ENCODE assay signal across 10 cellular contexts in the genomic region with DNA sequence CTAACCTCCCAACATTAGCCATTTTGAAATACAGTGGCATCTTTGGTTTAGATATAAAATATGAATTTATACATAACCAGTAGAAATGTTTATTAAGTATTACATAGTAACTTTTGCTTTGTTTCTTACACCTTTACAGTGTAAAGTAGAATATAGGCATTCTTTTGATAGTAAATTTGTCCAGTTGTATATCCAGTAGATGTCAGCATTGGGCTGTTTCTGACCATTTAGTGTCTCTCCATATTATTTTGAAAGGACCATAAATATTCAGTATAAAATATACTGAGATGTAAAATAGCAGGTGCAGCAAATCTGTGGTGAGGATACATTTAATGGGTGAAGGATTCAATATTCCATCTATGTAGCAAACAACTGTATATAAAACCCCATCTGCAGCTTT.
DNase-seq lines count a peak whose midpoint lies in the region; ATAC-seq and TF ChIP-seq lines count a peak whose summit lies in the region.
"Had no signal": no experiment of that assay in that cellular context is flagged by ENCODE, and none has a peak within 500 bp of the region (broad histone marks: within the 10 kb centered on the region; RNA-seq: fewer than 3 reads in every experiment).

No MANE protein-coding gene starts in this region.

- no peak for ATAC-seq in foreskin keratinocyte
- no peak for ATAC-seq in HG02885 (IDR thresholded peaks at IDR 0.05; ENCODE audit: poor library complexity, unreplicated experiment)
- ATAC-seq in GM21528 (IDR thresholded peaks at IDR 0.05; ENCODE audit: low FRiP score, unreplicated experiment): no peak
- no peak for ATAC-seq in GM19324 (IDR thresholded peaks at IDR 0.05; ENCODE audit: low FRiP score, unreplicated experiment)

- H3K27ac ChIP-seq in cardiac muscle cell: no peak overlapping the region
- H3K27ac ChIP-seq in right atrium auricular region: no peak overlapping the region
- no peak overlapping the region for H3K27ac ChIP-seq in PC-9
- H3K27ac ChIP-seq in foreskin keratinocyte: no peak overlapping the region
- H3K27ac ChIP-seq: HL-60, parathyroid adenoma had no signal

- H3K27me3 Mint-ChIP-seq in type B pancreatic cell: peaks cover 4% of the 10 kb centered on the region

- no peaks in the 10 kb centered on the region for H3K9me3 Mint-ChIP-seq in type B pancreatic cell

- CTCF ChIA-PET in PC-9 (lab: Charles Lee): no interaction called here

- no peaks in the 10 kb centered on the region for H3K27me3 ChIP-seq in cardiac muscle cell
- no peaks in the 10 kb centered on the region for H3K27me3 ChIP-seq in right atrium auricular region
- H3K27me3 ChIP-seq in PC-9 (ENCODE audit: insufficient read depth, low read depth): no peaks in the 10 kb centered on the region
- no peaks in the 10 kb centered on the region for H3K27me3 ChIP-seq in foreskin keratinocyte

- H3K4me2 ChIP-seq in PC-9: no peak overlapping the region

- H3K4me1 Mint-ChIP-seq in type B pancreatic cell (ENCODE audit: unreplicated experiment): no peaks in the 10 kb centered on the region

- no peaks in the 10 kb centered on the region for H3K36me3 ChIP-seq in cardiac muscle cell
- no peaks in the 10 kb centered on the region for H3K36me3 ChIP-seq in right atrium auricular region
- H3K36me3 ChIP-seq in PC-9 (ENCODE audit: low read depth): no peaks in the 10 kb centered on the region

- DNase-seq in cardiac muscle cell (ENCODE audit: low read depth in 1 of 2, low spot score in 1 of 2) (peak in 1 of 2 donors; percentile 54), right atrium auricular region (ENCODE audit: low spot score) (no peak), PC-9 (no peak), foreskin keratinocyte (peak in 1 of 2 donors; percentile 6), type B pancreatic cell (ENCODE audit: extremely low spot score, unreplicated experiment) (no peak)

- peak; percentile 40 for TF ChIP-seq CTCF in cardiac muscle cell (IDR thresholded peaks at IDR 0.05; ENCODE audit: low read depth, low read length)
- TF ChIP-seq CTCF in right atrium auricular region (IDR thresholded peaks at IDR 0.05): peak in 1 of 2 donors; percentile 56
- TF ChIP-seq CTCF in PC-9 (conservative IDR thresholded peaks at IDR 0.05): peak; percentile 61
- peak; percentile 24 for TF ChIP-seq CTCF in foreskin keratinocyte (conservative IDR thresholded peaks at IDR 0.05)
- peak; percentile 73 for TF ChIP-seq CTCF in type B pancreatic cell (conservative IDR thresholded peaks at IDR 0.05)

- H2AFZ ChIP-seq in PC-9: no peak overlapping the region
- H2AFZ ChIP-seq: parathyroid adenoma had no signal

- no TSS peak for BruUV-seq in PC-9 (replicated peaks; lab: Mats Ljungman, UMichigan)

- no peak overlapping the region for H3K4me3 ChIP-seq in cardiac muscle cell
- no peak overlapping the region for H3K4me3 ChIP-seq in right atrium auricular region
- H3K4me3 ChIP-seq in PC-9: no peak overlapping the region

- POLR2A ChIA-PET in PC-9 (lab: Charles Lee; ENCODE audit: unreplicated experiment): no interaction called here

- H3K79me2 ChIP-seq in PC-9 (ENCODE audit: low read depth): no peaks in the 10 kb centered on the region
- H3K79me2 ChIP-seq: parathyroid adenoma had no signal

- no peaks in the 10 kb centered on the region for H4K20me1 ChIP-seq in PC-9 (ENCODE audit: insufficient read depth)

- no peak overlapping the region for H3K27ac Mint-ChIP-seq in type B pancreatic cell

- intact Hi-C loops in PC-9 (cut with micrococcal nuclease; ENCODE audit: unreplicated experiment): loop anchor here (2.0 kb wide), 1 partner anchor 324 kb away; no protein-coding TSS in a partner anchor

- H3K4me1 ChIP-seq in cardiac muscle cell (ENCODE audit: low read depth) (no peaks in the 10 kb centered on the region), right atrium auricular region (no peaks in the 10 kb centered on the region), PC-9 (replicated peaks; ENCODE audit: insufficient read depth) (no peaks in the 10 kb centered on the region), foreskin keratinocyte (no peaks in the 10 kb centered on the region)
- H3K4me1 ChIP-seq: parathyroid adenoma had no signal

- H3K4me3 Mint-ChIP-seq in type B pancreatic cell: no peak overlapping the region

- no peaks in the 10 kb centered on the region for H3K36me3 Mint-ChIP-seq in type B pancreatic cell

- H3K9me2 ChIP-seq in PC-9 (ENCODE audit: insufficient read depth): no peaks in the 10 kb centered on the region

- no peaks in the 10 kb centered on the region for H3K9me3 ChIP-seq in cardiac muscle cell (ENCODE audit: low read depth)
- H3K9me3 ChIP-seq in right atrium auricular region: no peaks in the 10 kb centered on the region
- no peaks in the 10 kb centered on the region for H3K9me3 ChIP-seq in PC-9 (ENCODE audit: insufficient read depth, low read depth)

- H3F3A ChIP-seq in PC-9 (ENCODE audit: insufficient read depth, low read depth): no peaks in the 10 kb centered on the region
